ENCODE assay signal across 10 cellular contexts in the genomic region with DNA sequence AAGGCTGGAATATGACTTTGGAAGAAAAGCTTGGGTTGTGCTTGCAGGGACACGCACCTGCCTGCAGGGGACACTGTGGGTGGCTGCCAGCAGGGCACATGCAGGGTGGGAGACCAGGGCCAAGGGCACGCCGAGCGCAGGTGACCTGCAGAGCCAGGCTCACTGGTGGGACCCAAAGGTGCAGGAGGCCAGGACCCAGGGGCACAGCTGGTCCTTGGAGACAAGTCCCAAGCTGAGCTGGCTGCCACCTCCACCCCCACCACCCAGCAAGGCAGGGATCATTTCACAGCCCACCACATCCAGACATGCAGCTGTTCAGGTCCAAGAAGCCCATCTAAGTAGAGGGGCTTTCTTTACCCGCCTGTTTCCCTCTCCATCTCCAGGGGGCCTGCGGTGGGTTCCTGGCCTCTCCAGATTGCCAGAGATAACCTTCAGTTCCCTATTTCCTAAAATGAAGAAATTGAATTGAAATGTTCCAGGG. TPM values are rescaled to one million over a fixed set of nuclear protein-coding genes. Genes with fewer than 3 reads are reported as not detected.
DNase-seq lines count a peak whose midpoint lies in the region; ATAC-seq and TF ChIP-seq lines count a peak whose summit lies in the region.
"Had no signal": no experiment of that assay in that cellular context is flagged by ENCODE, and none has a peak within 500 bp of the region (broad histone marks: within the 10 kb centered on the region; RNA-seq: fewer than 3 reads in every experiment).

No MANE protein-coding gene starts in this region.

- peaks cover 7% of the 10 kb centered on the region for H3K4me1 ChIP-seq in hepatocyte (ENCODE audit: insufficient read depth)
- H3K4me1 ChIP-seq: parathyroid adenoma had no signal

- H2AFZ ChIP-seq in SU-DHL-6 (ENCODE audit: low read depth, low read length, severe bottlenecking), result no peak overlapping the region
- H2AFZ ChIP-seq in hepatocyte, result no peak overlapping the region
- H2AFZ ChIP-seq: parathyroid adenoma had no signal

- H4K20me1 ChIP-seq in SU-DHL-6 (ENCODE audit: low read depth, low read length), result no peaks in the 10 kb centered on the region
- no peaks in the 10 kb centered on the region for H4K20me1 ChIP-seq in hepatocyte (ENCODE audit: insufficient read depth, poor library complexity, severe bottlenecking)

- no peaks in the 10 kb centered on the region for H3K36me3 ChIP-seq in SU-DHL-6 (ENCODE audit: low read length)
- H3K36me3 ChIP-seq in hepatocyte (replicated peaks; ENCODE audit: insufficient read depth, low read depth), result no peaks in the 10 kb centered on the region

- H3K27me3 ChIP-seq in SU-DHL-6 (ENCODE audit: low read length), result no peaks in the 10 kb centered on the region
- no peaks in the 10 kb centered on the region for H3K27me3 ChIP-seq in hepatocyte

- no peaks in the 10 kb centered on the region for H3F3A ChIP-seq in SU-DHL-6 (ENCODE audit: insufficient read depth)

- TF ChIP-seq CTCF in SU-DHL-6 (IDR thresholded peaks at IDR 0.05; ENCODE audit: insufficient read depth, low read length, poor library complexity, severe bottlenecking), result peak; percentile 33
- peak; percentile 37 for TF ChIP-seq CTCF in hepatocyte (IDR thresholded peaks at IDR 0.05; ENCODE audit: poor library complexity)

- ATAC-seq in HG03354 (IDR thresholded peaks at IDR 0.05; ENCODE audit: poor library complexity, severe bottlenecking, unreplicated experiment) (no peak), HG03135 (IDR thresholded peaks at IDR 0.05; ENCODE audit: unreplicated experiment) (no peak)
- ATAC-seq: T-cell had no signal

- H3K9me2 ChIP-seq in SU-DHL-6 (replicated peaks; ENCODE audit: insufficient read depth, low read length) (no peaks in the 10 kb centered on the region), hepatocyte (replicated peaks; ENCODE audit: insufficient read depth) (no peaks in the 10 kb centered on the region)

- DNase-seq in stimulated activated CD4-positive, alpha-beta T cell treated with anti-CD3 and anti-CD28 coated beads, Interleukin-4, amount 100 ng/mL, for 1 hour, result peak; percentile 4
- DNase-seq in stimulated activated CD4-positive, alpha-beta T cell treated with anti-CD3 and anti-CD28 coated beads, Interleukin-15, amount 100 ng/mL, for 24 hours, result no peak
- DNase-seq in hepatocyte (ENCODE audit: low spot score) (no peak), T1000 (lab: John Stamatoyannopoulos, UW) (no peak), NCI-H1694 (lab: John Stamatoyannopoulos, UW) (no peak)
- DNase-seq: T-cell had no signal

- no peak overlapping the region for H3K27ac ChIP-seq in SU-DHL-6 (ENCODE audit: low read depth, low read length)
- H3K27ac ChIP-seq in hepatocyte, result no peak overlapping the region
- H3K27ac ChIP-seq: parathyroid adenoma had no signal

- H3K4me2 ChIP-seq in SU-DHL-6 (ENCODE audit: low read depth, low read length, poor library complexity, severe bottlenecking), result no peak overlapping the region
- no peak overlapping the region for H3K4me2 ChIP-seq in hepatocyte

- H3K79me2 ChIP-seq in SU-DHL-6 (ENCODE audit: insufficient read depth, low read length) (no peaks in the 10 kb centered on the region), hepatocyte (no peaks in the 10 kb centered on the region)
- H3K79me2 ChIP-seq: parathyroid adenoma had no signal

- H3K9me3 ChIP-seq in SU-DHL-6 (ENCODE audit: insufficient read depth, low read length) (no peaks in the 10 kb centered on the region), hepatocyte (ENCODE audit: low read depth) (no peaks in the 10 kb centered on the region)

- no peak overlapping the region for H3K4me3 ChIP-seq in SU-DHL-6 (ENCODE audit: insufficient read depth, low read length, poor library complexity, severe bottlenecking)
- no peak overlapping the region for H3K4me3 ChIP-seq in hepatocyte

- 73% methylated on average over 6 of the region's 6 CpGs for WGBS in hepatocyte (ENCODE audit: low lambda C conversion rate, missing lambda C conversion rate)

- H3K9ac ChIP-seq in SU-DHL-6 (ENCODE audit: low read length), result no peak overlapping the region
- H3K9ac ChIP-seq: parathyroid adenoma had no signal

RNA-seq across cellular contexts. Expression of gene CLIP2, which starts 13.8 kb away (rescaled TPM):
- total RNA-seq in hepatocyte, result 28.1 and 28.5 TPM in 2 replicates
- polyA plus RNA-seq in hepatocyte, result 16.8 and 17.9 TPM in 2 replicates

RNA-seq across cellular contexts. Expression of gene RFC2, which starts 21.2 kb away (rescaled TPM):
- total RNA-seq in hepatocyte, result 14.6 and 16.8 TPM in 2 replicates
- 21.8 and 25.4 TPM in 2 replicates for polyA plus RNA-seq in hepatocyte
